ENCODE assay signal across 16 cellular contexts in genomic region chr2:215241791-215242305, GRCh38.
"Had no signal": no experiment of that assay in that cellular context is flagged by ENCODE, and none has a peak within 500 bp of the region (broad histone marks: within the 10 kb centered on the region; RNA-seq: fewer than 3 reads in every experiment).

No MANE protein-coding gene starts in this region.

- H3K4me1 Mint-ChIP-seq: neural crest cell; stimulated activated memory B cell treated with anti-CD40 and anti-IgM and Interleukin-4, amounts not matched to agents 10 μg/mL and 1 μg/mL and 100 μg/mL, for 72 hours had no signal

- H3K4me3 Mint-ChIP-seq: activated naive CD8-positive, alpha-beta T cell; neural crest cell; stimulated activated memory B cell treated with anti-CD40 and anti-IgM and Interleukin-4, amounts not matched to agents 10 μg/mL and 1 μg/mL and 100 μg/mL, for 72 hours had no signal

- ATAC-seq: activated CD4-positive, CD25-positive, alpha-beta regulatory T cell treated with anti-CD3 and anti-CD28 coated beads, Interleukin-2, amount 50 U/mL, for 24 hours; left cardiac atrium; lower lobe of right lung; pancreas; stimulated activated memory B cell treated with anti-CD40 and anti-IgM and Interleukin-4, amounts not matched to agents 10 μg/mL and 1 μg/mL and 100 μg/mL, for 72 hours had no signal

- H3K27ac Mint-ChIP-seq: activated naive CD8-positive, alpha-beta T cell; stimulated activated memory B cell treated with anti-CD40 and anti-IgM and Interleukin-4, amounts not matched to agents 10 μg/mL and 1 μg/mL and 100 μg/mL, for 72 hours had no signal

- H3K4me3 ChIP-seq: lower lobe of right lung, pancreas, tibial nerve, uterus had no signal

- DNase-seq: activated CD4-positive, alpha-beta T cell treated with anti-CD3 and anti-CD28 coated beads, Interleukin-2, amount 50 U/mL, for 1 hour; activated CD8-positive, alpha-beta memory T cell treated with anti-CD3 and anti-CD28 coated beads for 24 hours; activated gamma-delta T cell treated with Interleukin-2 at 50 U/mL for 16 hours; amniotic stem cell; brain microvascular endothelial cell; left cardiac atrium; lower lobe of right lung; pancreas; stimulated activated CD4-positive, alpha-beta T cell treated with anti-CD3 and anti-CD28 coated beads, Interleukin-2, amount 100 ng/mL, for 48 hours; T-helper 9 cell; uterus had no signal

- H3K27me3 Mint-ChIP-seq: stimulated activated memory B cell treated with anti-CD40 and anti-IgM and Interleukin-4, amounts not matched to agents 10 μg/mL and 1 μg/mL and 100 μg/mL, for 72 hours had no signal

- H3K36me3 ChIP-seq: brain microvascular endothelial cell, lower lobe of right lung, pancreas, tibial nerve, uterus had no signal

- H3K4me1 ChIP-seq: lower lobe of right lung, pancreas, tibial nerve, uterus had no signal

- H3K9me3 Mint-ChIP-seq: stimulated activated memory B cell treated with anti-CD40 and anti-IgM and Interleukin-4, amounts not matched to agents 10 μg/mL and 1 μg/mL and 100 μg/mL, for 72 hours had no signal

- H3K9me3 ChIP-seq: lower lobe of right lung, pancreas, uterus had no signal

- H3K27me3 ChIP-seq: brain microvascular endothelial cell, pancreas, tibial nerve, uterus had no signal

- H3K27ac ChIP-seq: brain microvascular endothelial cell, lower lobe of right lung, pancreas, tibial nerve, uterus had no signal

- H3K36me3 Mint-ChIP-seq: activated naive CD8-positive, alpha-beta T cell; stimulated activated memory B cell treated with anti-CD40 and anti-IgM and Interleukin-4, amounts not matched to agents 10 μg/mL and 1 μg/mL and 100 μg/mL, for 72 hours had no signal
